In the genomic region with DNA sequence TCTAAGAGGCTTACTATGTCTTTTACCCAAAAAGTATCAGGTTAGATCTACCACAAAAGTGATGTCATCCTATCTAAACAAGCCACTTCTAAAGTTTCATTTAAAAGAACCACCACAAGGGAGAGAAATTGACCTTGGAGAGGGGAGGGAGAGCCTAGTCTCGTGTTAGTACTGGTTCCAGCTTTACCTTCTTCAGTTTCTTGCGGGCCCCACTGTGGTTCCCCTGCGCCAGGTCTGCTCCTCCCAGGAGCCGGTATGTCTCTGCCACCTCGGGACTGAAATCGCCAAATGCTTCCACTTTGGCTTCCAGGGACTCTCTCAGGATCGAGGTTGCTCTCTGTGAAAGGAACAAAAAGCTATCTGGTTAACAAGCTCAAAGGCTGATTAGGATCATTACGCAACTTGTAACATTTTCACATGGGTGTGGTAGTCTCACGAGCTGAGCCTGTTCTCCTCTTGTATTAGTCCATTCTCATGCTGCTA, we compare ENCODE assay signal across 16 cellular contexts. TPM values are rescaled to one million over a fixed set of nuclear protein-coding genes. Genes with fewer than 3 reads are reported as not detected.
DNase-seq lines count a peak whose midpoint lies in the region; ATAC-seq, FAIRE-seq and TF ChIP-seq lines count a peak whose summit lies in the region.
"Had no signal": no experiment of that assay in that cellular context is flagged by ENCODE, and none has a peak within 500 bp of the region (broad histone marks: within the 10 kb centered on the region; RNA-seq: fewer than 3 reads in every experiment).

No MANE protein-coding gene starts in this region.

- intact Hi-C loops in activated CD8-positive, alpha-beta T cell treated with anti-CD3 and anti-CD28 coated beads for 36 hours (cut with micrococcal nuclease) = no loop called here
- intact Hi-C loops in upper lobe of right lung (cut with DNase I) = no loop called here

- H3K27ac ChIP-seq in hepatocyte (peak overlapping the region; percentile 72), upper lobe of right lung (no peak overlapping the region)
- no peak overlapping the region for H3K27ac ChIP-seq in effector memory CD4-positive, alpha-beta T cell (ENCODE audit: insufficient read depth, low read length, poor library complexity, severe bottlenecking)

- H3K36me3 ChIP-seq in hepatocyte (replicated peaks; ENCODE audit: insufficient read depth, low read depth) (no peaks in the 10 kb centered on the region), upper lobe of right lung (peaks cover 30% of the 10 kb centered on the region)
- no peaks in the 10 kb centered on the region for H3K36me3 ChIP-seq in effector memory CD4-positive, alpha-beta T cell (ENCODE audit: control insufficient read depth, insufficient read depth, low read length)

- peak; percentile 44 for ATAC-seq in activated CD8-positive, alpha-beta T cell treated with anti-CD3 and anti-CD28 coated beads, Interleukin-2, amount 10 ng/mL, durations not matched to agents 7 days and 5 days
- ATAC-seq in activated CD8-positive, alpha-beta T cell treated with anti-CD3 and anti-CD28 coated beads for 36 hours = no peak
- peak; percentile 16 for ATAC-seq in upper lobe of right lung
- no peak for ATAC-seq in HG02763 (IDR thresholded peaks at IDR 0.05; ENCODE audit: unreplicated experiment)
- ATAC-seq: naive thymus-derived CD8-positive, alpha-beta T cell had no signal

- H3K27me3 Mint-ChIP-seq in activated CD8-positive, alpha-beta T cell treated with anti-CD3 and anti-CD28 coated beads, Interleukin-2, amount 10 ng/mL, durations not matched to agents 7 days and 5 days (ENCODE audit: low read depth) = no peaks in the 10 kb centered on the region
- H3K27me3 Mint-ChIP-seq in activated CD8-positive, alpha-beta T cell treated with anti-CD3 and anti-CD28 coated beads for 36 hours = no peaks in the 10 kb centered on the region
- H3K27me3 Mint-ChIP-seq in T-helper 2 cell treated with Interferon-gamma antibody and Interleukin-4, amounts not matched to agents 5 μg/mL and 100 μg/mL, for 36 hours (ENCODE audit: low read depth) = peaks cover 2% of the 10 kb centered on the region
- H3K27me3 Mint-ChIP-seq: type B pancreatic cell had no signal

- no peaks in the 10 kb centered on the region for H3K9me3 ChIP-seq in hepatocyte (ENCODE audit: low read depth)
- H3K9me3 ChIP-seq in upper lobe of right lung = no peaks in the 10 kb centered on the region
- H3K9me3 ChIP-seq in effector memory CD4-positive, alpha-beta T cell (ENCODE audit: control insufficient read depth, low read length) = no peaks in the 10 kb centered on the region

- H3K4me1 ChIP-seq in hepatocyte (ENCODE audit: insufficient read depth) (peaks cover 7% of the 10 kb centered on the region), upper lobe of right lung (no peaks in the 10 kb centered on the region)
- no peaks in the 10 kb centered on the region for H3K4me1 ChIP-seq in effector memory CD4-positive, alpha-beta T cell (ENCODE audit: control insufficient read depth, insufficient read depth, low read length, poor library complexity, severe bottlenecking)

- H3K27ac Mint-ChIP-seq in activated CD8-positive, alpha-beta T cell treated with anti-CD3 and anti-CD28 coated beads, Interleukin-2, amount 10 ng/mL, durations not matched to agents 7 days and 5 days = no peak overlapping the region
- no peak overlapping the region for H3K27ac Mint-ChIP-seq in activated CD8-positive, alpha-beta T cell treated with anti-CD3 and anti-CD28 coated beads for 36 hours
- peak overlapping the region; percentile 32 for H3K27ac Mint-ChIP-seq in T-helper 2 cell treated with Interferon-gamma antibody and Interleukin-4, amounts not matched to agents 5 μg/mL and 100 μg/mL, for 36 hours
- H3K27ac Mint-ChIP-seq: naive thymus-derived CD8-positive, alpha-beta T cell; type B pancreatic cell had no signal

- H3K36me3 Mint-ChIP-seq in activated CD8-positive, alpha-beta T cell treated with anti-CD3 and anti-CD28 coated beads, Interleukin-2, amount 10 ng/mL, durations not matched to agents 7 days and 5 days (ENCODE audit: low read depth) = no peaks in the 10 kb centered on the region
- no peaks in the 10 kb centered on the region for H3K36me3 Mint-ChIP-seq in activated CD8-positive, alpha-beta T cell treated with anti-CD3 and anti-CD28 coated beads for 36 hours (ENCODE audit: low read depth)
- H3K36me3 Mint-ChIP-seq in T-helper 2 cell treated with Interferon-gamma antibody and Interleukin-4, amounts not matched to agents 5 μg/mL and 100 μg/mL, for 36 hours (ENCODE audit: low read depth) = no peaks in the 10 kb centered on the region
- H3K36me3 Mint-ChIP-seq: naive thymus-derived CD8-positive, alpha-beta T cell had no signal

- H3K4me3 Mint-ChIP-seq in activated CD8-positive, alpha-beta T cell treated with anti-CD3 and anti-CD28 coated beads, Interleukin-2, amount 10 ng/mL, durations not matched to agents 7 days and 5 days = no peak overlapping the region
- H3K4me3 Mint-ChIP-seq in activated CD8-positive, alpha-beta T cell treated with anti-CD3 and anti-CD28 coated beads for 36 hours = no peak overlapping the region
- peak overlapping the region; percentile 17 for H3K4me3 Mint-ChIP-seq in T-helper 2 cell treated with Interferon-gamma antibody and Interleukin-4, amounts not matched to agents 5 μg/mL and 100 μg/mL, for 36 hours
- H3K4me3 Mint-ChIP-seq: naive thymus-derived CD8-positive, alpha-beta T cell; type B pancreatic cell had no signal

- CTCF ChIA-PET in activated CD8-positive, alpha-beta T cell treated with anti-CD3 and anti-CD28 coated beads, Interleukin-2, amount 10 ng/mL, durations not matched to agents 7 days and 5 days (lab: Charles Lee) = no interaction called here
- CTCF ChIA-PET in activated CD8-positive, alpha-beta T cell treated with anti-CD3 and anti-CD28 coated beads for 36 hours (lab: Charles Lee) = interaction anchor here (1.2 kb wide), 1 partner anchor 56 kb away, joined by 3 read pairs; no protein-coding TSS in a partner anchor

- H3K4me1 Mint-ChIP-seq in activated CD8-positive, alpha-beta T cell treated with anti-CD3 and anti-CD28 coated beads, Interleukin-2, amount 10 ng/mL, durations not matched to agents 7 days and 5 days (ENCODE audit: low read depth) = peaks cover 8% of the 10 kb centered on the region
- no peaks in the 10 kb centered on the region for H3K4me1 Mint-ChIP-seq in activated CD8-positive, alpha-beta T cell treated with anti-CD3 and anti-CD28 coated beads for 36 hours (ENCODE audit: low read depth)
- H3K4me1 Mint-ChIP-seq in T-helper 2 cell treated with Interferon-gamma antibody and Interleukin-4, amounts not matched to agents 5 μg/mL and 100 μg/mL, for 36 hours (ENCODE audit: low read depth) = peaks cover 15% of the 10 kb centered on the region
- H3K4me1 Mint-ChIP-seq: naive thymus-derived CD8-positive, alpha-beta T cell had no signal

- H2AFZ ChIP-seq in hepatocyte = peak overlapping the region; percentile 18

- FAIRE-seq in urothelium cell line (lab: Jason Lieb, UNC) = no peak
- FAIRE-seq: G401.6, islet of Langerhans had no signal

- no peaks in the 10 kb centered on the region for H3K27me3 ChIP-seq in hepatocyte
- H3K27me3 ChIP-seq in upper lobe of right lung = no peaks in the 10 kb centered on the region
- H3K27me3 ChIP-seq in effector memory CD4-positive, alpha-beta T cell (replicated peaks; ENCODE audit: control insufficient read depth, insufficient read depth, low read length, poor library complexity, severe bottlenecking) = no peaks in the 10 kb centered on the region

- peak overlapping the region; percentile 60 for H3K4me2 ChIP-seq in hepatocyte

- no peaks in the 10 kb centered on the region for H4K20me1 ChIP-seq in hepatocyte (ENCODE audit: insufficient read depth, poor library complexity, severe bottlenecking)

- no peak for TF ChIP-seq CTCF in activated CD8-positive, alpha-beta T cell treated with anti-CD3 and anti-CD28 coated beads for 36 hours (IDR thresholded peaks at IDR 0.05)
- TF ChIP-seq CTCF in hepatocyte (IDR thresholded peaks at IDR 0.05; ENCODE audit: poor library complexity) (no peak), upper lobe of right lung (IDR thresholded peaks at IDR 0.05) (no peak)

- no peaks in the 10 kb centered on the region for H3K9me3 Mint-ChIP-seq in activated CD8-positive, alpha-beta T cell treated with anti-CD3 and anti-CD28 coated beads, Interleukin-2, amount 10 ng/mL, durations not matched to agents 7 days and 5 days (ENCODE audit: insufficient read depth)
- no peaks in the 10 kb centered on the region for H3K9me3 Mint-ChIP-seq in activated CD8-positive, alpha-beta T cell treated with anti-CD3 and anti-CD28 coated beads for 36 hours
- H3K9me3 Mint-ChIP-seq in T-helper 2 cell treated with Interferon-gamma antibody and Interleukin-4, amounts not matched to agents 5 μg/mL and 100 μg/mL, for 36 hours = no peaks in the 10 kb centered on the region
- H3K9me3 Mint-ChIP-seq: naive thymus-derived CD8-positive, alpha-beta T cell; type B pancreatic cell had no signal

- no peaks in the 10 kb centered on the region for H3K9me2 ChIP-seq in hepatocyte (replicated peaks; ENCODE audit: insufficient read depth)

- 58% methylated on average over 9 of the region's 9 CpGs for WGBS in hepatocyte (ENCODE audit: low lambda C conversion rate, missing lambda C conversion rate)

- DNase-seq in activated CD8-positive, alpha-beta T cell treated with anti-CD3 and anti-CD28 coated beads, Interleukin-2, amount 10 ng/mL, durations not matched to agents 7 days and 5 days = no peak
- no peak for DNase-seq in activated CD8-positive, alpha-beta T cell treated with anti-CD3 and anti-CD28 coated beads for 36 hours
- DNase-seq in T-helper 2 cell treated with Interferon-gamma antibody and Interleukin-4, amounts not matched to agents 5 μg/mL and 100 μg/mL, for 36 hours (ENCODE audit: low spot score) = peak; percentile 27
- DNase-seq in hepatocyte (ENCODE audit: low spot score) = peak; percentile 44
- DNase-seq in upper lobe of right lung = no peak
- no peak for DNase-seq in urothelium cell line (ENCODE audit: low spot score)
- no peak for DNase-seq in effector memory CD4-positive, alpha-beta T cell
- DNase-seq: activated CD4-positive, alpha-beta T cell treated with anti-CD3 and anti-CD28 coated beads for 48 hours; activated gamma-delta T cell treated with Interleukin-2 at 50 U/mL for 16 hours; naive thymus-derived CD8-positive, alpha-beta T cell; NCI-H1417 treated with DMSO at 0.1 percent for 48 hours; NCI-H748 treated with DMSO at 0.1 percent for 48 hours had no signal

- H3K4me3 ChIP-seq in hepatocyte = no peak overlapping the region
- H3K4me3 ChIP-seq in upper lobe of right lung = no peak overlapping the region
- H3K4me3 ChIP-seq in effector memory CD4-positive, alpha-beta T cell (ENCODE audit: insufficient read depth, low read depth, low read length, poor library complexity, severe bottlenecking) = no peak overlapping the region

- H3K79me2 ChIP-seq in hepatocyte = peaks cover 4% of the 10 kb centered on the region

- POLR2A ChIA-PET in activated CD8-positive, alpha-beta T cell treated with anti-CD3 and anti-CD28 coated beads, Interleukin-2, amount 10 ng/mL, durations not matched to agents 7 days and 5 days (lab: Charles Lee) = no interaction called here
- POLR2A ChIA-PET in activated CD8-positive, alpha-beta T cell treated with anti-CD3 and anti-CD28 coated beads for 36 hours (lab: Charles Lee) = no interaction called here

RNA-seq across cellular contexts. Expression of gene SYNM, which starts 51.1 kb away (rescaled TPM):
- total RNA-seq in activated CD8-positive, alpha-beta T cell treated with anti-CD3 and anti-CD28 coated beads, Interleukin-2, amount 10 ng/mL, durations not matched to agents 7 days and 5 days = under 1 TPM; 0.18 to 0.29 TPM
- total RNA-seq in activated CD8-positive, alpha-beta T cell treated with anti-CD3 and anti-CD28 coated beads for 36 hours = under 1 TPM; 0.63 to 0.69 TPM
- total RNA-seq in hepatocyte (12.4 and 13.8 TPM in 2 replicates), upper lobe of right lung (19.5 TPM)
- 9.7 and 10.5 TPM in 2 replicates for polyA plus RNA-seq in hepatocyte

Comparison
In these comparisons a context has a peak if more than half of its experiments do, and no peak if none do; other contexts are left out.
1. ATAC-seq: peak in activated CD8-positive, alpha-beta T cell treated with anti-CD3 and anti-CD28 coated beads, Interleukin-2, amount 10 ng/mL, durations not matched to agents 7 days and 5 days (single experiment) and upper lobe of right lung (single experiment); none in activated CD8-positive, alpha-beta T cell treated with anti-CD3 and anti-CD28 coated beads for 36 hours (single experiment) and HG02763 (single experiment).
2. DNase-seq: peak in T-helper 2 cell treated with Interferon-gamma antibody and Interleukin-4, amounts not matched to agents 5 μg/mL and 100 μg/mL, for 36 hours (single experiment) and hepatocyte (single experiment); none in activated CD8-positive, alpha-beta T cell treated with anti-CD3 and anti-CD28 coated beads, Interleukin-2, amount 10 ng/mL, durations not matched to agents 7 days and 5 days (single experiment), activated CD8-positive, alpha-beta T cell treated with anti-CD3 and anti-CD28 coated beads for 36 hours (single experiment), upper lobe of right lung (single experiment), urothelium cell line (single experiment) and effector memory CD4-positive, alpha-beta T cell (0 of 3).